8 cellular contexts compared by ENCODE assay signal in the genomic region with DNA sequence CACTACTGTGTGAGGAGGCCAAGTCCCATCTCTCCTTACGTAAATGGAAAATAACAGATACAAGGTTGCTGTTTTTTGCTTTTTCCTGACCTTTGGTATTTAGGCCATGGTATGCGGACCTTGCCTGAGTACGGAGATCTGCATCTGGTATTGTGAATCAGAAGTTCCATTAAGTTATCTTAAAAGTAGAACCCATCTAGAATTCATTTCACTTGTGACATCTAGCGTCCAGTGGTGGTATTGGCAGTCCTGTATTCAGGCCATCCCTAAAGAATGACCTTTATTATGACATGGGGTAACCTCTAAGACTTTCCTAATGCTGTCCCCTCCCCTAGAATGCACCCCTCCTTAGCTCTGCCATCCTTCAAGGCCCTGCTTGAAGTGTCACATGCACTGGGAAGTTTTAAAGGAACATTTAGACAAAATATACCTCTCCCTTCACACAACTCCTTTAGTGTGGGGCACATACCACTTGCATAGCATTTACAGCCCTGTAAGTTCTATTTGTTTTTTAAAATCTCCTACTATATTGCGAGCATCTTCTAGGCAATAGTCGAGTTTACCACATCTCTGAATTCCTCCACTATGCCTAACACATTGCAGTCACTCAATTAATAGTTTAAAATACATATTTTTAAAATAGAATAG. TPM values are rescaled to one million over a fixed set of nuclear protein-coding genes. Genes with fewer than 3 reads are reported as not detected.
DNase-seq lines count a peak whose midpoint lies in the region; ATAC-seq lines count a peak whose summit lies in the region.

No MANE protein-coding gene starts in this region.

- no peak overlapping the region for H2AK5ac ChIP-seq in mesendoderm (ENCODE audit: low read length)

- no peaks in the 10 kb centered on the region for H3K27me3 ChIP-seq in mesendoderm (ENCODE audit: insufficient read depth, low read length, poor library complexity)

- H2BK120ac ChIP-seq in mesendoderm (ENCODE audit: low read depth, low read length) = no peak overlapping the region

- H3K9ac ChIP-seq in mesendoderm (ENCODE audit: low read length) = no peak overlapping the region

- peaks cover 25% of the 10 kb centered on the region for H3K79me2 ChIP-seq in mesendoderm (ENCODE audit: control insufficient read depth, insufficient read depth, low read length)

- H3K27me3 Mint-ChIP-seq in activated CD4-positive, alpha-beta T cell treated with anti-CD3 and anti-CD28 coated beads, Interleukin-2, amount 10 ng/mL, durations not matched to agents 24 days and 14 days = peaks cover 23% of the 10 kb centered on the region

- H3K4me1 Mint-ChIP-seq in activated CD4-positive, alpha-beta T cell treated with anti-CD3 and anti-CD28 coated beads, Interleukin-2, amount 10 ng/mL, durations not matched to agents 24 days and 14 days = peaks cover 36% of the 10 kb centered on the region

- H3K36me3 ChIP-seq in mesendoderm (ENCODE audit: control insufficient read depth, insufficient read depth, low read length) = no peaks in the 10 kb centered on the region

- H4K8ac ChIP-seq in mesendoderm (ENCODE audit: low read depth, low read length) = no peak overlapping the region

- peaks cover 3% of the 10 kb centered on the region for H3K36me3 Mint-ChIP-seq in activated CD4-positive, alpha-beta T cell treated with anti-CD3 and anti-CD28 coated beads, Interleukin-2, amount 10 ng/mL, durations not matched to agents 24 days and 14 days (ENCODE audit: low read depth)

- peak; percentile 14 to 68 for DNase-seq in NOMO-1 (lab: John Stamatoyannopoulos, UW; ENCODE audit: unreplicated experiment in 2 of 2)
- DNase-seq in NOMO-1 treated with dmso at 0.1 percent for 144 hours (lab: John Stamatoyannopoulos, UW; ENCODE audit: unreplicated experiment) = no peak
- DNase-seq in NCI-H2196 treated with DMSO at 0.1 percent for 48 hours (lab: John Stamatoyannopoulos, UW; ENCODE audit: unreplicated experiment) = peak; percentile 23
- DNase-seq in activated CD4-positive, alpha-beta T cell treated with anti-CD3 and anti-CD28 coated beads, Interleukin-2, amount 10 ng/mL, durations not matched to agents 24 days and 14 days = peak; percentile 89
- DNase-seq in effector CD4-positive, alpha-beta T cell = peak; percentile 34
- peak; percentile 69 for DNase-seq in mesendoderm
- DNase-seq in stimulated activated CD8-positive, alpha-beta memory T cell treated with anti-CD3 and anti-CD28 coated beads, Interleukin-7, amount 100 ng/mL, for 1 hour (ENCODE audit: low read depth in 2 of 2) = peak; percentile 19 to 25

- no peak overlapping the region for H3K4me2 ChIP-seq in mesendoderm (ENCODE audit: low read length)

- no peak overlapping the region for H3K27ac Mint-ChIP-seq in activated CD4-positive, alpha-beta T cell treated with anti-CD3 and anti-CD28 coated beads, Interleukin-2, amount 10 ng/mL, durations not matched to agents 24 days and 14 days

- no peak overlapping the region for H3K27ac ChIP-seq in mesendoderm (ENCODE audit: low read depth, low read length)

- no peak overlapping the region for H3K4ac ChIP-seq in mesendoderm (ENCODE audit: low read depth, low read length)

- H3K56ac ChIP-seq in mesendoderm (ENCODE audit: low read length) = peak overlapping the region; percentile 28

- no peaks in the 10 kb centered on the region for H3K9me3 Mint-ChIP-seq in activated CD4-positive, alpha-beta T cell treated with anti-CD3 and anti-CD28 coated beads, Interleukin-2, amount 10 ng/mL, durations not matched to agents 24 days and 14 days

- no peak overlapping the region for H3K23ac ChIP-seq in mesendoderm (ENCODE audit: low read length)

- no peaks in the 10 kb centered on the region for H3K4me1 ChIP-seq in mesendoderm (ENCODE audit: control insufficient read depth, low read depth, low read length)

- H3K4me3 Mint-ChIP-seq in activated CD4-positive, alpha-beta T cell treated with anti-CD3 and anti-CD28 coated beads, Interleukin-2, amount 10 ng/mL, durations not matched to agents 24 days and 14 days = no peak overlapping the region

- peaks cover 14% of the 10 kb centered on the region for H3K79me1 ChIP-seq in mesendoderm (ENCODE audit: low read length)

- no CpG with 5 or more reads among the region's 6 CpGs for WGBS in mesendoderm (ENCODE audit: extremely low coverage, insufficient coverage, low lambda C conversion rate)

- no peak overlapping the region for H2BK15ac ChIP-seq in mesendoderm (replicated peaks; ENCODE audit: low read depth)

- H3K18ac ChIP-seq in mesendoderm (ENCODE audit: low read length) = no peak overlapping the region

- intact Hi-C loops in activated CD4-positive, alpha-beta T cell treated with anti-CD3 and anti-CD28 coated beads, Interleukin-2, amount 10 ng/mL, durations not matched to agents 24 days and 14 days (cut with micrococcal nuclease) = loop anchor here (1.0 to 5.0 kb wide), 6 partner anchors 69 to 1806 kb away; partner anchors contain the start of genes NPM1 and RARS1

- H3K4me3 ChIP-seq in mesendoderm (ENCODE audit: low read length) = no peak overlapping the region

- H4K5ac ChIP-seq in mesendoderm (ENCODE audit: low read length) = no peak overlapping the region

- peak; percentile 42 for ATAC-seq in HG02678 (IDR thresholded peaks at IDR 0.05; ENCODE audit: unreplicated experiment)

- no peak overlapping the region for H2BK5ac ChIP-seq in mesendoderm (ENCODE audit: low read length)

RNA-seq across cellular contexts. Expression of gene SPDL1, which starts 1.9 kb away (rescaled TPM):
- total RNA-seq in activated CD4-positive, alpha-beta T cell treated with anti-CD3 and anti-CD28 coated beads, Interleukin-2, amount 10 ng/mL, durations not matched to agents 24 days and 14 days = 36.9 and 38.5 TPM in 2 replicates
- 60.5 TPM for polyA plus RNA-seq in mesendoderm (2013, experiment 1 of 2)
- polyA plus RNA-seq in mesendoderm (2013, experiment 2 of 2) = 60.8 TPM

RNA-seq across cellular contexts. Expression of gene DOCK2, which starts 55.4 kb away (rescaled TPM):
- 206 and 215 TPM in 2 replicates for total RNA-seq in activated CD4-positive, alpha-beta T cell treated with anti-CD3 and anti-CD28 coated beads, Interleukin-2, amount 10 ng/mL, durations not matched to agents 24 days and 14 days
- 2.4 TPM for polyA plus RNA-seq in mesendoderm (2013, experiment 1 of 2)
- 2.4 TPM for polyA plus RNA-seq in mesendoderm (2013, experiment 2 of 2)
